In genomic region chr2:101776172-101777043, GRCh38 we compare ENCODE assay signal across 15 cellular contexts.
DNase-seq lines count a peak whose midpoint lies in the region; ATAC-seq and TF ChIP-seq lines count a peak whose summit lies in the region.
"Had no signal": no experiment of that assay in that cellular context is flagged by ENCODE, and none has a peak within 500 bp of the region (broad histone marks: within the 10 kb centered on the region; RNA-seq: fewer than 3 reads in every experiment).

No MANE protein-coding gene starts in this region.

- no peaks in the 10 kb centered on the region for H3K27me3 Mint-ChIP-seq in chondrocyte (ENCODE audit: low read depth)
- H3K27me3 Mint-ChIP-seq in activated T-helper 1 cell treated with anti-CD3 and anti-CD28 coated beads, Interleukin-12 subunit alpha, Interleukin-12 subunit beta, Interleukin-2, Interleukin-4 antibody, amounts not matched to agents 30 ng/mL and 10 ng/mL and 1 ng/mL, durations not matched to agents 14 hours and 24 hours and 36 hours (ENCODE audit: insufficient read depth) = no peaks in the 10 kb centered on the region
- H3K27me3 Mint-ChIP-seq: activated CD4-positive, alpha-beta T cell treated with anti-CD3 and anti-CD28 coated beads, Interleukin-2, amount 10 ng/mL, durations not matched to agents 7 days and 5 days had no signal

- ATAC-seq in HG03196 (IDR thresholded peaks at IDR 0.05; ENCODE audit: unreplicated experiment) = no peak

- no peak overlapping the region for H3K4me3 Mint-ChIP-seq in chondrocyte (ENCODE audit: unreplicated experiment)
- H3K4me3 Mint-ChIP-seq in activated T-helper 1 cell treated with anti-CD3 and anti-CD28 coated beads, Interleukin-12 subunit alpha, Interleukin-12 subunit beta, Interleukin-2, Interleukin-4 antibody, amounts not matched to agents 30 ng/mL and 10 ng/mL and 1 ng/mL, durations not matched to agents 14 hours and 24 hours and 36 hours = no peak overlapping the region
- H3K4me3 Mint-ChIP-seq: activated CD4-positive, alpha-beta T cell treated with anti-CD3 and anti-CD28 coated beads, Interleukin-2, amount 10 ng/mL, durations not matched to agents 7 days and 5 days had no signal

- no peak overlapping the region for H3K4me3 ChIP-seq in tibial artery

- no peak overlapping the region for H3K27ac Mint-ChIP-seq in chondrocyte (ENCODE audit: unreplicated experiment)
- H3K27ac Mint-ChIP-seq in activated T-helper 1 cell treated with anti-CD3 and anti-CD28 coated beads, Interleukin-12 subunit alpha, Interleukin-12 subunit beta, Interleukin-2, Interleukin-4 antibody, amounts not matched to agents 30 ng/mL and 10 ng/mL and 1 ng/mL, durations not matched to agents 14 hours and 24 hours and 36 hours = no peak overlapping the region
- H3K27ac Mint-ChIP-seq: activated CD4-positive, alpha-beta T cell treated with anti-CD3 and anti-CD28 coated beads, Interleukin-2, amount 10 ng/mL, durations not matched to agents 7 days and 5 days had no signal

- H3K9me3 Mint-ChIP-seq in chondrocyte (ENCODE audit: low read depth) = peaks cover 4% of the 10 kb centered on the region
- H3K9me3 Mint-ChIP-seq in activated T-helper 1 cell treated with anti-CD3 and anti-CD28 coated beads, Interleukin-12 subunit alpha, Interleukin-12 subunit beta, Interleukin-2, Interleukin-4 antibody, amounts not matched to agents 30 ng/mL and 10 ng/mL and 1 ng/mL, durations not matched to agents 14 hours and 24 hours and 36 hours = no peaks in the 10 kb centered on the region

- no peaks in the 10 kb centered on the region for H3K27me3 ChIP-seq in tibial artery

- H3K27ac ChIP-seq in tibial artery = no peak overlapping the region

- H3K36me3 ChIP-seq in tibial artery = no peaks in the 10 kb centered on the region

- TF ChIP-seq CTCF in chondrocyte (IDR thresholded peaks at IDR 0.05) = peak; percentile 34
- peak; percentile 12 to 24 for TF ChIP-seq CTCF in tibial artery (IDR thresholded peaks at IDR 0.05)

- H3K9me3 ChIP-seq in tibial artery = no peaks in the 10 kb centered on the region

- peak; percentile 37 for DNase-seq in NCI-H82 (lab: John Stamatoyannopoulos, UW)
- DNase-seq in NCI-H82 treated with DMSO at 0.1 percent for 48 hours (lab: John Stamatoyannopoulos, UW; ENCODE audit: unreplicated experiment) = no peak
- no peak for DNase-seq in chondrocyte (ENCODE audit: low spot score)
- peak; percentile 69 for DNase-seq in islet precursor cell
- DNase-seq in tibial artery = no peak
- no peak for DNase-seq in activated T-helper 1 cell treated with anti-CD3 and anti-CD28 coated beads, Interleukin-12 subunit alpha, Interleukin-12 subunit beta, Interleukin-2, Interleukin-4 antibody, amounts not matched to agents 30 ng/mL and 10 ng/mL and 1 ng/mL, durations not matched to agents 14 hours and 24 hours and 36 hours (ENCODE audit: low spot score)
- no peak for DNase-seq in ureter (ENCODE audit: low spot score)
- DNase-seq: activated CD4-positive, alpha-beta T cell treated with anti-CD3 and anti-CD28 coated beads, Interleukin-2, amount 10 ng/mL, durations not matched to agents 7 days and 5 days; activated naive CD4-positive, alpha-beta T cell; cortex of kidney; EL; NCI-H1092; NK-92 treated with Interleukin-12 subunit alpha and Interleukin-12 subunit beta, amount 100 ng/mL, for 24 hours; right cardiac atrium had no signal

- H3K36me3 Mint-ChIP-seq in chondrocyte (ENCODE audit: low read depth) = no peaks in the 10 kb centered on the region
- peaks cover 13% of the 10 kb centered on the region for H3K36me3 Mint-ChIP-seq in activated T-helper 1 cell treated with anti-CD3 and anti-CD28 coated beads, Interleukin-12 subunit alpha, Interleukin-12 subunit beta, Interleukin-2, Interleukin-4 antibody, amounts not matched to agents 30 ng/mL and 10 ng/mL and 1 ng/mL, durations not matched to agents 14 hours and 24 hours and 36 hours (ENCODE audit: low read depth)

- H3K4me1 ChIP-seq in tibial artery = peaks cover 0 to 81% (median 26%) of the 10 kb centered on the region in 4 donors

- intact Hi-C loops in tibial artery (cut with DNase I; ENCODE audit: low total_unique reads) = no loop called here
- intact Hi-C loops in activated T-helper 1 cell treated with anti-CD3 and anti-CD28 coated beads, Interleukin-12 subunit alpha, Interleukin-12 subunit beta, Interleukin-2, Interleukin-4 antibody, amounts not matched to agents 30 ng/mL and 10 ng/mL and 1 ng/mL, durations not matched to agents 14 hours and 24 hours and 36 hours (cut with micrococcal nuclease) = no loop called here

- peaks cover 67% of the 10 kb centered on the region for H3K4me1 Mint-ChIP-seq in chondrocyte (ENCODE audit: low read depth)
- peaks cover 72% of the 10 kb centered on the region for H3K4me1 Mint-ChIP-seq in activated T-helper 1 cell treated with anti-CD3 and anti-CD28 coated beads, Interleukin-12 subunit alpha, Interleukin-12 subunit beta, Interleukin-2, Interleukin-4 antibody, amounts not matched to agents 30 ng/mL and 10 ng/mL and 1 ng/mL, durations not matched to agents 14 hours and 24 hours and 36 hours (ENCODE audit: low read depth)

Comparison
In these comparisons a context has a peak if more than half of its experiments do, and no peak if none do; other contexts are left out.
1. DNase-seq: peak in NCI-H82 (single experiment) and islet precursor cell (single experiment); none in NCI-H82 treated with DMSO at 0.1 percent for 48 hours (single experiment), chondrocyte (single experiment), tibial artery (0 of 2), activated T-helper 1 cell treated with anti-CD3 and anti-CD28 coated beads, Interleukin-12 subunit alpha, Interleukin-12 subunit beta, Interleukin-2, Interleukin-4 antibody, amounts not matched to agents 30 ng/mL and 10 ng/mL and 1 ng/mL, durations not matched to agents 14 hours and 24 hours and 36 hours (single experiment) and ureter (single experiment).